ENCODE assay signal across 19 cellular contexts in the genomic region with DNA sequence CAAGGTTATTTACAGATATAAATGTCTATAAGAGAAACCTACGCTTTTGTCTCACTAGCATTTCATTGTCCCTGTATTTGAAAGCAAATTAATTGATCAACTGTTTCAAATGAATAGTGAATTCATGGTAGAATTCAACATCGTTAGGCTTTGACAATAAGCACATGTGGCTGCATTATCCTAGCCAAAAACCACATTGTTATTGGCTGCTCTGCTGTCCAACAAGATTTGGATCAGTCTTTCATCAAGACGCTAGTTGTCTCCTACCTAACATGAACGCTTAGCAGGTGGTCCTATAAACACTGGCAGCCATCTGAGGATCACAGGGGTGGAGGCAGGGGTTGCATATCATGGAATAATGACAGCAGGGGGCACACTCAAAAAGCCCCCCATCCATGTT.
A peak's percentile ranks its signal among the peaks of the same experiment; 100 is the strongest.
DNase-seq lines count a peak whose midpoint lies in the region; ATAC-seq, FAIRE-seq and TF ChIP-seq lines count a peak whose summit lies in the region.
"Had no signal": no experiment of that assay in that cellular context is flagged by ENCODE, and none has a peak within 500 bp of the region (broad histone marks: within the 10 kb centered on the region; RNA-seq: fewer than 3 reads in every experiment).

No MANE protein-coding gene starts in this region.

- no peak overlapping the region for H2BK5ac ChIP-seq in neuronal stem cell (ENCODE audit: low read length)

- intact Hi-C loops in HepG2 (cut with micrococcal nuclease; ENCODE audit: unreplicated experiment) (no loop called here), right lobe of liver (cut with DNase I) (no loop called here)

- no peak overlapping the region for H2AFZ ChIP-seq in HepG2 (ENCODE audit: low read length)
- H2AFZ ChIP-seq in neuronal stem cell (ENCODE audit: low read length): no peak overlapping the region
- H2AFZ ChIP-seq: GM23248 had no signal

- no peak overlapping the region for H3K14ac ChIP-seq in neuronal stem cell (ENCODE audit: low read length)

- no peaks in the 10 kb centered on the region for H3K79me1 ChIP-seq in neuronal stem cell (ENCODE audit: low read depth, low read length)

- no peak for TF ChIP-seq RAD21 in HepG2 (CRISPR knock-in tag; IDR thresholded peaks at IDR 0.05)

- ATAC-seq in HepG2 (no peak), right lobe of liver (no peak), GM19351 (IDR thresholded peaks at IDR 0.05; ENCODE audit: unreplicated experiment) (no peak)

- FAIRE-seq in HepG2 (lab: Jason Lieb, UNC): no peak
- FAIRE-seq: GM12891, GM18507, H1 had no signal

- H3K4me2 ChIP-seq in HepG2 (ENCODE audit: low read depth, low read length): no peak overlapping the region
- H3K4me2 ChIP-seq in neuronal stem cell (ENCODE audit: insufficient read depth, low read length, poor library complexity, severe bottlenecking): no peak overlapping the region

- H3K27me3 ChIP-seq in HepG2 (ENCODE audit: control insufficient read depth in 1 of 2, insufficient read depth in 2 of 2, low read length in 2 of 2) (no peaks in the 10 kb centered on the region; a peak in 2 of 5 replicates), right lobe of liver (no peaks in the 10 kb centered on the region), neuronal stem cell (ENCODE audit: control insufficient read depth in 3 of 3, insufficient read depth in 3 of 3, low read depth in 1 of 3, low read length in 3 of 3) (peaks cover 0 to 5% (median 0%) of the 10 kb centered on the region in 3 experiments)

- H3K36me3 ChIP-seq in HepG2 (replicated peaks in 1 of 2; ENCODE audit: control insufficient read depth in 1 of 2, insufficient read depth in 2 of 2, low read length in 2 of 2): no peaks in the 10 kb centered on the region
- no peaks in the 10 kb centered on the region for H3K36me3 ChIP-seq in right lobe of liver
- peaks cover 0 to 5% of the 10 kb centered on the region in 2 donors for H3K36me3 ChIP-seq in neuronal stem cell (replicated peaks in 1 of 2; ENCODE audit: control insufficient read depth in 2 of 2, insufficient read depth in 2 of 2, low read length in 2 of 2)

- no peak overlapping the region for H3K23ac ChIP-seq in neuronal stem cell (ENCODE audit: low read depth, low read length, poor library complexity)

- TF ChIP-seq CTCF in HepG2 (CRISPR knock-in tag; IDR thresholded peaks at IDR 0.05) (no peak), right lobe of liver (IDR thresholded peaks at IDR 0.05) (no peak)

- no peak overlapping the region for H2BK12ac ChIP-seq in neuronal stem cell (ENCODE audit: low read length)

- no peaks in the 10 kb centered on the region for H3K79me2 ChIP-seq in HepG2 (ENCODE audit: insufficient read depth, low read length)

- TF ChIP-seq POLR2A in HepG2 (IDR thresholded peaks at IDR 0.05; ENCODE audit: insufficient read depth in 1 of 2, low read depth in 2 of 2, low read length in 2 of 2): no peak
- TF ChIP-seq POLR2A in right lobe of liver (IDR thresholded peaks at IDR 0.05): no peak

- no peak overlapping the region for H3K27ac ChIP-seq in HepG2 (ENCODE audit: extremely low read length, insufficient read depth, low read length)
- no peak overlapping the region for H3K27ac ChIP-seq in right lobe of liver
- no peak overlapping the region for H3K27ac ChIP-seq in neuronal stem cell (replicated peaks; ENCODE audit: low read length)
- H3K27ac ChIP-seq: GM23248 had no signal

- H3K9ac ChIP-seq in HepG2 (ENCODE audit: insufficient read depth, low read depth, low read length) (no peak overlapping the region), neuronal stem cell (ENCODE audit: low read depth, low read length, poor library complexity) (no peak overlapping the region)
- H3K9ac ChIP-seq: GM23248 had no signal

- 34% methylated on average over 4 of the region's 4 CpGs for WGBS in HepG2 (ENCODE audit: low lambda C conversion rate)
- WGBS in right lobe of liver (ENCODE audit: insufficient coverage, low coverage, low lambda C conversion rate, missing lambda C conversion rate): 65% methylated on average over 4 of the region's 4 CpGs
- WGBS in neuronal stem cell (ENCODE audit: extremely low coverage in 2 of 2, insufficient read length in 2 of 2, insufficient replicate concordance in 1 of 2), 2 donors: no CpG with 5 or more reads among the region's 4 CpGs

- no TSS peak for BruUV-seq in HepG2 (replicated peaks; lab: Mats Ljungman, UMichigan)

- no peak overlapping the region for H3K18ac ChIP-seq in neuronal stem cell (ENCODE audit: low read length)

- H2AK5ac ChIP-seq in neuronal stem cell (ENCODE audit: low read depth, low read length): no peak overlapping the region

- no peaks in the 10 kb centered on the region for H4K20me1 ChIP-seq in HepG2 (ENCODE audit: insufficient read depth, low read length)

- H3K4me1 ChIP-seq in HepG2 (ENCODE audit: insufficient read depth, low read length) (no peaks in the 10 kb centered on the region), right lobe of liver (no peaks in the 10 kb centered on the region), neuronal stem cell (ENCODE audit: control insufficient read depth in 2 of 2, insufficient read depth in 1 of 2, low read depth in 1 of 2, low read length in 2 of 2) (peaks cover 0 to 2% of the 10 kb centered on the region in 2 donors)

- in situ Hi-C loops in HepG2 (cut with HindIII; ENCODE audit: extremely low pct_ligation_motif_present, low pct_unique_long_range_greater_than_20kb): no loop called here

- no peak overlapping the region for H4K91ac ChIP-seq in neuronal stem cell (ENCODE audit: low read depth, low read length, poor library complexity)

- H3K4me3 ChIP-seq in HepG2 (replicated peaks in 1 of 3; ENCODE audit: insufficient read depth in 1 of 3, low read depth in 2 of 3, low read length in 3 of 3) (no peak overlapping the region), right lobe of liver (no peak overlapping the region), neuronal stem cell (ENCODE audit: low read length in 2 of 2) (no peak overlapping the region)
- H3K4me3 ChIP-seq: GM23248 had no signal

- POLR2A ChIA-PET in HepG2 (lab: Yijun Ruan, JAX): no interaction called here

- CTCF ChIA-PET in HepG2 (lab: Yijun Ruan, JAX; ENCODE audit: low intra/inter-chr PET ratio, low total read pairs): no interaction called here

- H4K8ac ChIP-seq in neuronal stem cell (ENCODE audit: low read depth, low read length): no peak overlapping the region

- H3K9me3 ChIP-seq in HepG2 (ENCODE audit: low read length) (no peaks in the 10 kb centered on the region), right lobe of liver (no peaks in the 10 kb centered on the region), neuronal stem cell (replicated peaks in 1 of 2; ENCODE audit: control insufficient read depth in 2 of 2, insufficient read depth in 1 of 2, low read depth in 1 of 2, low read length in 2 of 2) (peaks cover 0 to 2% of the 10 kb centered on the region in 2 donors)

- no peak overlapping the region for H3K4ac ChIP-seq in neuronal stem cell (ENCODE audit: low read length)

- no peak overlapping the region for H2BK15ac ChIP-seq in neuronal stem cell (ENCODE audit: low read length)

- no peak for DNase-seq in HepG2 (ENCODE audit: low spot score)
- DNase-seq in right lobe of liver: no peak
- peak; percentile 81 for DNase-seq in NCI-H446 treated with DMSO at 0.1 percent for 48 hours (lab: John Stamatoyannopoulos, UW)
- peak; percentile 17 for DNase-seq in neuronal stem cell (ENCODE audit: low spot score)
- no peak for DNase-seq in ureter (ENCODE audit: low spot score)
- DNase-seq: C1 segment of cervical spinal cord; Calu3; CD4-positive, alpha-beta memory T cell; COR-L47; DMS53; DMS79 treated with DMSO at 0.1 percent for 48 hours; GF-D8; GM23248; H7; HCEC 1CT had no signal

- H2BK120ac ChIP-seq in neuronal stem cell (ENCODE audit: low read depth, low read length): no peak overlapping the region

- TF ChIP-seq EP300 in HepG2 (IDR thresholded peaks at IDR 0.05; ENCODE audit: low read depth in 2 of 2, low read length in 2 of 2): no peak
- TF ChIP-seq EP300 in HepG2 (CRISPR knock-in tag; IDR thresholded peaks at IDR 0.05; ENCODE audit: borderline replicate concordance): no peak

TF ChIP-seq in HepG2, 621 proteins besides CTCF, POLR2A, EP300 and RAD21:
- TF ChIP-seq, protein P1, sequence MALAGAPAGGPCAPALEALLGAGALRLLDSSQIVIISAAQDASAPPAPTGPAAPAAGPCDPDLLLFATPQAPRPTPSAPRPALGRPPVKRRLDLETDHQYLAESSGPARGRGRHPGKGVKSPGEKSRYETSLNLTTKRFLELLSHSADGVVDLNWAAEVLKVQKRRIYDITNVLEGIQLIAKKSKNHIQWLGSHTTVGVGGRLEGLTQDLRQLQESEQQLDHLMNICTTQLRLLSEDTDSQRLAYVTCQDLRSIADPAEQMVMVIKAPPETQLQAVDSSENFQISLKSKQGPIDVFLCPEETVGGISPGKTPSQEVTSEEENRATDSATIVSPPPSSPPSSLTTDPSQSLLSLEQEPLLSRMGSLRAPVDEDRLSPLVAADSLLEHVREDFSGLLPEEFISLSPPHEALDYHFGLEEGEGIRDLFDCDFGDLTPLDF (CRISPR knock-in tag; IDR thresholded peaks at IDR 0.05): no peak
- TF ChIP-seq, protein P2, sequence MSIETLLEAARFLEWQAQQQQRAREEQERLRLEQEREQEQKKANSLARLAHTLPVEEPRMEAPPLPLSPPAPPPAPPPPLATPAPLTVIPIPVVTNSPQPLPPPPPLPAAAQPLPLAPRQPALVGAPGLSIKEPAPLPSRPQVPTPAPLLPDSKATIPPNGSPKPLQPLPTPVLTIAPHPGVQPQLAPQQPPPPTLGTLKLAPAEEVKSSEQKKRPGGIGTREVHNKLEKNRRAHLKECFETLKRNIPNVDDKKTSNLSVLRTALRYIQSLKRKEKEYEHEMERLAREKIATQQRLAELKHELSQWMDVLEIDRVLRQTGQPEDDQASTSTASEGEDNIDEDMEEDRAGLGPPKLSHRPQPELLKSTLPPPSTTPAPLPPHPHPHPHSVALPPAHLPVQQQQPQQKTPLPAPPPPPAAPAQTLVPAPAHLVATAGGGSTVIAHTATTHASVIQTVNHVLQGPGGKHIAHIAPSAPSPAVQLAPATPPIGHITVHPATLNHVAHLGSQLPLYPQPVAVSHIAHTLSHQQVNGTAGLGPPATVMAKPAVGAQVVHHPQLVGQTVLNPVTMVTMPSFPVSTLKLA (IDR thresholded peaks at IDR 0.05): peak; percentile 93
TF ChIP-seq in HepG2: peak in this region for 1.

Comparison
In these comparisons a context has a peak if more than half of its experiments do, and no peak if none do; other contexts are left out.
1. DNase-seq: peak in NCI-H446 treated with DMSO at 0.1 percent for 48 hours (single experiment) and neuronal stem cell (single experiment); none in HepG2 (single experiment), right lobe of liver (0 of 3) and ureter (single experiment).